ENCODE assay signal across 34 cellular contexts in the genomic region with DNA sequence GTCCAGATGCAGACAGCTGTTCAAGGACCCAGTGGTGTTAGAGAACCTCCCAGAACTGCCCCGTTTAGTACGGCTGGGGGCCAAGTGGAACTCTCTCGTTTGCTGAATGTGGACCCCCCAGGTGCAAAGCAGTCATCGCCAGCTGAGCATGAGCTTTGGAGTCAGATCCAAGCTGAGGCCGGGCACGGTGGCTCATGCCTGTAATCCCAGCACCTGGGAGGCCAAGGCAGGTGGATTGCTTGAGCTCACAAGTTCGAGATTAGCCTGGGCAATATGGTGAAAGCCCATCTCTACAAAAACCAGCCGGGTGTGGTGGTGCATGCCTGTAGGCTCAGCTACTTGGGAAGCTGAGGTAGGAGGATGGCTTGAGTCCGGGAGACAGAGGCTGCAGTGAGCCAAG. TPM values are rescaled to one million over a fixed set of nuclear protein-coding genes. Genes with fewer than 3 reads are reported as not detected.
"Had no signal": no experiment of that assay in that cellular context is flagged by ENCODE, and none has a peak within 500 bp of the region (broad histone marks: within the 10 kb centered on the region; RNA-seq: fewer than 3 reads in every experiment).

No MANE protein-coding gene starts in this region.

- H3K4me3 ChIP-seq: adrenal gland, ascending aorta, cardiac muscle cell had no signal

- H3K4me1 ChIP-seq: adrenal gland had no signal

- H3K9me3 ChIP-seq: adrenal gland, ascending aorta had no signal

- H3K27ac ChIP-seq: adrenal gland, ascending aorta, cardiac muscle cell, VCaP had no signal

- H3K27me3 ChIP-seq: adrenal gland, ascending aorta, cardiac muscle cell had no signal

- H3K36me3 ChIP-seq: adrenal gland, ascending aorta, cardiac muscle cell had no signal

- DNase-seq: activated B cell treated with CpG ODN at 0.5 μM for 24 hours; activated CD4-positive, alpha-beta memory T cell treated with anti-CD3 and anti-CD28 coated beads for 36 hours; activated CD4-positive, alpha-beta T cell treated with anti-CD3 and anti-CD28 coated beads for 4 hours; activated CD4-positive, alpha-beta T cell treated with anti-CD3 and anti-CD28 coated beads, Interleukin-2, amount 10 ng/mL, durations not matched to agents 24 days and 14 days; activated CD4-positive, alpha-beta T cell treated with anti-CD3 and anti-CD28 coated beads, Interleukin-2, amount 50 U/mL, for 1 hour; activated CD4-positive, alpha-beta T cell treated with anti-CD3 and anti-CD28 coated beads, Interleukin-2, amount 50 U/mL, for 4 hours; activated CD4-positive, CD25-positive, alpha-beta regulatory T cell treated with anti-CD3 and anti-CD28 coated beads, Interleukin-2, amount 50 U/mL, for 72 hours; activated CD8-positive, alpha-beta memory T cell treated with anti-CD3 and anti-CD28 coated beads, Interleukin-2, amount 50 U/mL, for 4 hours; activated CD8-positive, alpha-beta T cell treated with anti-CD3 and anti-CD28 coated beads for 36 hours; activated effector memory CD4-positive, alpha-beta T cell treated with anti-CD3 and anti-CD28 coated beads, Interleukin-2, amount 50 U/mL, for 16 hours; activated gamma-delta T cell treated with Interleukin-2 at 50 U/mL for 16 hours; activated naive CD4-positive, alpha-beta T cell; activated naive CD4-positive, alpha-beta T cell treated with anti-CD3 and anti-CD28 coated beads for 36 hours; activated naive CD4-positive, alpha-beta T cell treated with anti-CD3 and anti-CD28 coated beads, Interleukin-2, amount 50 U/mL, for 16 hours; activated naive CD8-positive, alpha-beta T cell treated with anti-CD3 and anti-CD28 coated beads for 36 hours; activated T-cell treated with anti-CD3 and anti-CD28 coated beads for 4 hours; activated T-cell treated with anti-CD3 and anti-CD28 coated beads, Interleukin-2, amount 50 U/mL, for 1 hour; activated T-cell treated with anti-CD3 and anti-CD28 coated beads, Interleukin-2, amount 50 U/mL, for 4 hours; activated T-cell treated with anti-CD3 and anti-CD28 coated beads, Interleukin-2, amount 50 U/mL, for 72 hours; adrenal gland; amniotic stem cell; anterior cingulate cortex; caudate nucleus; cerebellar nuclear complex; T-cell; T-helper 2 cell; T-helper 9 cell had no signal

- ATAC-seq: activated CD8-positive, alpha-beta T cell treated with anti-CD3 and anti-CD28 coated beads for 36 hours; activated naive CD4-positive, alpha-beta T cell treated with anti-CD3 and anti-CD28 coated beads, Interleukin-2, amount 50 U/mL, for 72 hours; activated T-cell treated with anti-CD3 and anti-CD28 coated beads, Interleukin-2, amount 50 U/mL, for 4 hours; activated T-cell treated with anti-CD3 and anti-CD28 coated beads, Interleukin-2, amount 50 U/mL, for 72 hours; activated T-helper 17 cell treated with anti-CD3 and anti-CD28 coated beads, Interleukin-2, amount 50 U/mL, for 72 hours; T-cell had no signal

- FAIRE-seq: TTC549 had no signal

RNA-seq across cellular contexts. Expression of a gene that starts 29.7 kb away (rescaled TPM):
- total RNA-seq: activated naive CD4-positive, alpha-beta T cell treated with anti-CD3 and anti-CD28 coated beads for 36 hours; activated naive CD8-positive, alpha-beta T cell treated with anti-CD3 and anti-CD28 coated beads for 36 hours; activated T-helper 17 cell treated with anti-CD3 and anti-CD28 coated beads, Interleukin-2, amount 50 U/mL, for 72 hours; T-helper 1 cell treated with Interleukin-12 subunit alpha and Interleukin-12 subunit beta and Interleukin-4 antibody, amounts not matched to agents 30 ng/mL and 1 ng/mL, for 36 hours had no signal
